ENCODE assay signal across 8 cellular contexts in genomic region chr1:234606731-234607090, GRCh38. TPM values are rescaled to one million over a fixed set of nuclear protein-coding genes. Genes with fewer than 3 reads are reported as not detected.
DNase-seq lines count a peak whose midpoint lies in the region; ATAC-seq and TF ChIP-seq lines count a peak whose summit lies in the region.

No MANE protein-coding gene starts in this region.

- H3K36me3 ChIP-seq in DND-41 (ENCODE audit: insufficient read depth, low read length): peaks cover 66% of the 10 kb centered on the region
- H3K36me3 ChIP-seq in PC-3 (ENCODE audit: low read depth, low read length): peaks cover 55% of the 10 kb centered on the region
- peaks cover 54% of the 10 kb centered on the region for H3K36me3 ChIP-seq in endodermal cell (ENCODE audit: control insufficient read depth, insufficient read depth, low read length)

- BruUV-seq in PC-3 (replicated peaks; lab: Mats Ljungman, UMichigan): no TSS peak

- CTCF ChIA-PET in PC-3 (lab: Charles Lee): no interaction called here

- H3K4me3 ChIP-seq in DND-41 (ENCODE audit: low read depth in 1 of 2, low read length in 2 of 2) (peak overlapping the region; percentile 62 to 69), PC-3 (ENCODE audit: low read length) (peak overlapping the region; percentile 78), endodermal cell (ENCODE audit: low read length) (peak overlapping the region; percentile 92)

- peak overlapping the region; percentile 95 for H3K27ac ChIP-seq in DND-41 (ENCODE audit: low read length)
- H3K27ac ChIP-seq in PC-3 (ENCODE audit: low read length): peak overlapping the region; percentile 96
- H3K27ac ChIP-seq in endodermal cell (ENCODE audit: low read depth, low read length): no peak overlapping the region

- no peak for ATAC-seq in DND-41 (ENCODE audit: insufficient read depth, low read depth)
- no peak for ATAC-seq in PC-3
- ATAC-seq in HG02938 (IDR thresholded peaks at IDR 0.05; ENCODE audit: unreplicated experiment): no peak
- ATAC-seq in GM18511 (IDR thresholded peaks at IDR 0.05; ENCODE audit: unreplicated experiment): no peak

- peaks cover 27% of the 10 kb centered on the region for H3K36me3 Mint-ChIP-seq in endodermal cell (ENCODE audit: low read depth)
- peaks cover 52% of the 10 kb centered on the region for H3K36me3 Mint-ChIP-seq in osteocyte (ENCODE audit: unreplicated experiment)

- 56% methylated on average over 3 of the region's 4 CpGs; no CpG with 5 or more reads in 1 of the 2 experiments for WGBS in endodermal cell (ENCODE audit: insufficient coverage in 1 of 2, insufficient read length in 1 of 2), 2 experiments

- H3K79me2 ChIP-seq in DND-41 (ENCODE audit: insufficient read depth, low read length): peaks cover 82% of the 10 kb centered on the region
- peaks cover 76% of the 10 kb centered on the region for H3K79me2 ChIP-seq in PC-3 (ENCODE audit: low read length)

- peaks cover 9% of the 10 kb centered on the region for H3F3A ChIP-seq in PC-3 (ENCODE audit: low read length, unreplicated experiment)

- H3K9me3 Mint-ChIP-seq in endodermal cell (no peaks in the 10 kb centered on the region), osteocyte (ENCODE audit: unreplicated experiment) (no peaks in the 10 kb centered on the region)

- H3K9me2 ChIP-seq in PC-3 (replicated peaks; ENCODE audit: low read length): no peaks in the 10 kb centered on the region

- no peak for DNase-seq in DND-41
- no peak for DNase-seq in PC-3
- DNase-seq in endodermal cell: no peak
- no peak for DNase-seq in osteocyte (ENCODE audit: extremely low spot score, unreplicated experiment)
- DNase-seq in NK-92 treated with Interleukin-12 subunit alpha and Interleukin-12 subunit beta, amount 100 ng/mL, for 24 hours (lab: John Stamatoyannopoulos, UW): no peak
- no peak for DNase-seq in dermis blood vessel endothelial cell

- POLR2A ChIA-PET in PC-3 (lab: Charles Lee; ENCODE audit: unreplicated experiment): no interaction called here

- no peaks in the 10 kb centered on the region for H3K27me3 Mint-ChIP-seq in endodermal cell (ENCODE audit: insufficient read depth)
- H3K27me3 Mint-ChIP-seq in osteocyte (ENCODE audit: unreplicated experiment): no peaks in the 10 kb centered on the region

- H3K4me2 ChIP-seq in DND-41 (ENCODE audit: insufficient read depth, low read length): peak overlapping the region; percentile 90
- peak overlapping the region; percentile 98 for H3K4me2 ChIP-seq in PC-3 (ENCODE audit: low read length)

- H4K20me1 ChIP-seq in DND-41 (ENCODE audit: insufficient read depth, low read length) (peaks cover 55% of the 10 kb centered on the region), PC-3 (ENCODE audit: low read length) (peaks cover 43% of the 10 kb centered on the region)

- H3K9me3 ChIP-seq in DND-41 (ENCODE audit: insufficient read depth, low read length, severe bottlenecking) (no peaks in the 10 kb centered on the region), PC-3 (ENCODE audit: low read length) (no peaks in the 10 kb centered on the region), endodermal cell (ENCODE audit: control insufficient read depth, low read length) (no peaks in the 10 kb centered on the region)

- TF ChIP-seq CTCF in DND-41 (IDR thresholded peaks at IDR 0.05; ENCODE audit: borderline replicate concordance, extremely low read depth, low read length, poor library complexity, severe bottlenecking) (no peak), PC-3 (conservative IDR thresholded peaks at IDR 0.05; ENCODE audit: low read depth, low read length) (no peak), endodermal cell (conservative IDR thresholded peaks at IDR 0.05) (no peak), osteocyte (IDR thresholded peaks at IDR 0.05) (no peak)

- no peak overlapping the region for H3K27ac Mint-ChIP-seq in endodermal cell
- H3K27ac Mint-ChIP-seq in osteocyte (ENCODE audit: unreplicated experiment): peak overlapping the region; percentile 91

- H3K4me1 Mint-ChIP-seq in endodermal cell: peaks cover 56% of the 10 kb centered on the region
- H3K4me1 Mint-ChIP-seq in osteocyte (ENCODE audit: unreplicated experiment): peaks cover 45% of the 10 kb centered on the region

- H3K4me3 Mint-ChIP-seq in endodermal cell (peak overlapping the region; percentile 88), osteocyte (ENCODE audit: unreplicated experiment) (peak overlapping the region; percentile 92)

- H3K4me1 ChIP-seq in DND-41 (ENCODE audit: insufficient read depth, low read length) (peaks cover 69% of the 10 kb centered on the region), PC-3 (ENCODE audit: insufficient read depth, low read length) (peaks cover 27% of the 10 kb centered on the region), endodermal cell (ENCODE audit: control insufficient read depth, insufficient read depth, low read length) (peaks cover 2% of the 10 kb centered on the region)

- peak overlapping the region; percentile 94 for H3K9ac ChIP-seq in DND-41 (ENCODE audit: low read depth, low read length)
- peak overlapping the region; percentile 99 for H3K9ac ChIP-seq in PC-3 (ENCODE audit: low read length)
- H3K9ac ChIP-seq in endodermal cell (ENCODE audit: extremely low read depth, low read length, poor library complexity, severe bottlenecking): peak overlapping the region; percentile 72

- no peak overlapping the region for H2AFZ ChIP-seq in DND-41 (ENCODE audit: low read depth, low read length)
- H2AFZ ChIP-seq in PC-3 (ENCODE audit: low read length): no peak overlapping the region

- no peaks in the 10 kb centered on the region for H3K27me3 ChIP-seq in DND-41 (ENCODE audit: insufficient read depth, low read length, poor library complexity)
- no peaks in the 10 kb centered on the region for H3K27me3 ChIP-seq in PC-3 (ENCODE audit: low read length)
- H3K27me3 ChIP-seq in endodermal cell (ENCODE audit: control insufficient read depth, insufficient read depth, low read length, poor library complexity, severe bottlenecking): no peaks in the 10 kb centered on the region

- intact Hi-C loops in PC-3 (cut with micrococcal nuclease): no loop called here

RNA-seq across cellular contexts. Expression of gene IRF2BP2, which starts 3.3 kb away (rescaled TPM):
- total RNA-seq in PC-3 (2014; rRNA removed) (78.8 and 102 TPM in 2 replicates), endodermal cell (10 to 100 TPM; 41.6 to 45.7 TPM), osteocyte (154 and 170 TPM in 2 replicates), dermis blood vessel endothelial cell (104 and 115 TPM in 2 replicates)
- 63.2 TPM for polyA plus RNA-seq in endodermal cell (2013, experiment 1 of 2)
- polyA plus RNA-seq in endodermal cell (2013, experiment 2 of 2): 56.4 TPM
